In the genomic region with DNA sequence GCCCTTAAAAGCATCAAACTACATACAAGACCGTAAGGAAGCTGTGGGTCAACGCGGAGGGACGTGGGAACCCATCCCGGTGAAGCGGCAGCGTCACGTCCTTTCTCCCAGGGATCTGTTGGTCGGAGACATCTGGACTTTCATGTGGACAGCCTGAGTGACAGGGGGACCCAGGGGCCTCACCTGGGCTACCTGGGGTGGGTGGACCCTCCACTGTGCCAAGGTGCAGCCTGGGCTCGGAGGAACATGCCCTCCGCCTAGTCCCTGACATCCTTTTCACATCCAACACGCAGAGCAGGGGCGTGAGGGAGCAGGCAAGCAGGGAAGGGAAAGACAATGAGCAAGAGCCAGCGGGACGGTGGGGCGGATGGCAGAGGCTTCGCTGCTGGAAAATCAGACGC, we compare ENCODE assay signal across 19 cellular contexts. TPM values are rescaled to one million over a fixed set of nuclear protein-coding genes. Genes with fewer than 3 reads are reported as not detected.
DNase-seq lines count a peak whose midpoint lies in the region; ATAC-seq, FAIRE-seq and TF ChIP-seq lines count a peak whose summit lies in the region.
"Had no signal": no experiment of that assay in that cellular context is flagged by ENCODE, and none has a peak within 500 bp of the region (broad histone marks: within the 10 kb centered on the region; RNA-seq: fewer than 3 reads in every experiment).

No MANE protein-coding gene starts in this region.

- H3T11ph ChIP-seq in H9 (ENCODE audit: low read length) = no peak overlapping the region

- POLR2A ChIA-PET in K562 (lab: Yijun Ruan, JAX) (interaction anchor here (0.6 kb wide), 2 partner anchors 11 to 215 kb away, joined by 3 read pairs; no protein-coding TSS in a partner anchor), RWPE1 (lab: Yijun Ruan, JAX; ENCODE audit: low non-redundant PET) (no interaction called here)

- H3K18ac ChIP-seq in H9 (ENCODE audit: insufficient read length, low read depth, low read length) = no peak overlapping the region

- peak overlapping the region in 1 of 2 experiments; percentile 45; a peak in 3 of 5 replicates for H3K4me3 Mint-ChIP-seq in H9

- H3K36me3 ChIP-seq in K562 (ENCODE audit: control insufficient read depth, insufficient read depth, low read length) (no peaks in the 10 kb centered on the region), sigmoid colon (peaks cover 0 to 5% (median 0%) of the 10 kb centered on the region in 4 donors), stomach (peaks cover 0 to 8% (median 2%) of the 10 kb centered on the region in 4 donors)

- no TSS peak for BruUV-seq in K562 (replicated peaks; lab: Mats Ljungman, UMichigan)

- H2BK120ac ChIP-seq in H9 (ENCODE audit: low read depth, low read length, poor library complexity, severe bottlenecking) = no peak overlapping the region

- ATAC-seq in K562 = no peak
- ATAC-seq: HepG2, Panc1 had no signal

- in situ Hi-C loops in K562 (cut with MboI) = no loop called here

- H2BK12ac ChIP-seq in H9 (ENCODE audit: insufficient read length, low read depth, low read length) = no peak overlapping the region

- intact Hi-C loops in K562 (cut with micrococcal nuclease) = no loop called here
- intact Hi-C loops in sigmoid colon (cut with DNase I) = no loop called here
- intact Hi-C loops in stomach (cut with DNase I; ENCODE audit: low total_unique reads) = no loop called here

- H3K14ac ChIP-seq in H9 (ENCODE audit: insufficient read depth, low read length) = no peak overlapping the region

- H3K56ac ChIP-seq in H9 (ENCODE audit: insufficient read length, low read depth, low read length) = no peak overlapping the region

- no peak overlapping the region for H3K4ac ChIP-seq in H9 (ENCODE audit: low read depth, low read length)

- H3K9me3 ChIP-seq in H9 (ENCODE audit: control insufficient read depth, low read depth, low read length) (peaks cover 8% of the 10 kb centered on the region), K562 (replicated peaks; ENCODE audit: control insufficient read depth, insufficient read depth, low read depth, low read length) (peaks cover 9% of the 10 kb centered on the region), sigmoid colon (no peaks in the 10 kb centered on the region), stomach (peaks cover 0 to 4% (median 0%) of the 10 kb centered on the region in 4 donors)

- H2BK20ac ChIP-seq in H9 (ENCODE audit: low read depth, low read length, poor library complexity, severe bottlenecking) = no peak overlapping the region

- H4K5ac ChIP-seq in H9 (ENCODE audit: insufficient read length, low read depth, low read length) = no peak overlapping the region

- FAIRE-seq in K562 (lab: Jason Lieb, UNC) = no peak
- FAIRE-seq: HepG2 had no signal

- H3K27ac Mint-ChIP-seq in H9 = no peak overlapping the region

- peaks cover 29 to 42% of the 10 kb centered on the region in 2 experiments for H3K4me1 Mint-ChIP-seq in H9

- CTCF ChIA-PET in K562 (lab: Yijun Ruan, JAX; ENCODE audit: low intra/inter-chr PET ratio) (no interaction called here), RWPE1 (lab: Yijun Ruan, JAX) (no interaction called here)

- no peak overlapping the region for H4K91ac ChIP-seq in H9 (ENCODE audit: insufficient read length, low read depth, low read length)

- H3K36me3 Mint-ChIP-seq in H9 (ENCODE audit: insufficient read depth in 1 of 3, low read depth in 3 of 3) = peaks cover 18 to 24% (median 18%) of the 10 kb centered on the region in 3 experiments

- no CpG with 5 or more reads among the region's 18 CpGs for WGBS in H9 (ENCODE audit: extremely low coverage, insufficient read length, low lambda C conversion rate)
- 87% methylated on average over 17 of the region's 18 CpGs for WGBS in K562 (ENCODE audit: insufficient coverage, low coverage, missing lambda C conversion rate)
- 96 to 97% methylated on average over 18 of the region's 18 CpGs for WGBS in sigmoid colon, 2 donors
- 91 to 96% (median 93%) methylated on average over 18 of the region's 18 CpGs for WGBS in stomach, 5 donors

- H3K27ac ChIP-seq in H9 (ENCODE audit: insufficient read length, low read depth, low read length) (no peak overlapping the region), K562 (ENCODE audit: extremely low read depth, low read depth, low read length) (no peak overlapping the region), sigmoid colon (no peak overlapping the region), RWPE1 (no peak overlapping the region), stomach (no peak overlapping the region)

- H2AFZ ChIP-seq in H9 (ENCODE audit: low read length) = no peak overlapping the region
- no peak overlapping the region for H2AFZ ChIP-seq in K562 (ENCODE audit: low read depth, low read length)

- H3K9me1 ChIP-seq in K562 (ENCODE audit: control insufficient read depth, insufficient read depth, low read length) = no peaks in the 10 kb centered on the region

- H4K20me1 ChIP-seq in H9 (ENCODE audit: control insufficient read depth, insufficient read depth, insufficient read length) (no peaks in the 10 kb centered on the region), K562 (replicated peaks; ENCODE audit: control insufficient read depth, insufficient read depth, low read length) (no peaks in the 10 kb centered on the region)

- no peak for TF ChIP-seq RAD21 in K562 (CRISPR knock-in tag; conservative IDR thresholded peaks at IDR 0.05 in 1 of 2, IDR thresholded peaks at IDR 0.05 in 1 of 2)

- H2AK5ac ChIP-seq in H9 (ENCODE audit: insufficient read length, low read length) = no peak overlapping the region

- H3K79me2 ChIP-seq in H9 (ENCODE audit: insufficient read depth, low read length) (no peaks in the 10 kb centered on the region), K562 (ENCODE audit: control insufficient read depth, insufficient read depth, low read length) (no peaks in the 10 kb centered on the region)

- H3K23me2 ChIP-seq in H9 (ENCODE audit: insufficient read length, low read depth, low read length, poor library complexity, severe bottlenecking) = peaks cover 5% of the 10 kb centered on the region

- no peaks in the 10 kb centered on the region for H3K79me1 ChIP-seq in H9 (ENCODE audit: insufficient read depth, low read depth, low read length, poor library complexity, severe bottlenecking)

- no peak overlapping the region for H2BK15ac ChIP-seq in H9 (ENCODE audit: low read depth, low read length)

- H3K9me3 Mint-ChIP-seq in H9 = peaks cover 22 to 34% of the 10 kb centered on the region in 2 experiments

- H3K27me3 ChIP-seq in H9 (ENCODE audit: insufficient read depth, low read length) = peaks cover 10% of the 10 kb centered on the region; the same call in 1 of the 2 replicates
- peaks cover 0 to 10% of the 10 kb centered on the region in 2 experiments; a peak in 2 of 5 replicates for H3K27me3 ChIP-seq in K562 (ENCODE audit: control insufficient read depth in 2 of 2, insufficient read depth in 2 of 2, low read length in 2 of 2)
- H3K27me3 ChIP-seq in sigmoid colon = peaks cover 13 to 60% (median 41%) of the 10 kb centered on the region in 3 donors
- H3K27me3 ChIP-seq in stomach = peaks cover 0 to 50% (median 11%) of the 10 kb centered on the region in 3 donors

- no peak overlapping the region for H3K23ac ChIP-seq in H9 (ENCODE audit: insufficient read length, low read depth, low read length)

- no peak overlapping the region for H4K8ac ChIP-seq in H9 (replicated peaks; ENCODE audit: insufficient read length, low read depth, low read length)

- H3K27me3 Mint-ChIP-seq in H9 (ENCODE audit: low read depth) = peaks cover 97% of the 10 kb centered on the region

- TF ChIP-seq POLR2A in K562 (conservative IDR thresholded peaks at IDR 0.05) = no peak
- no peak for TF ChIP-seq POLR2A in sigmoid colon (IDR thresholded peaks at IDR 0.05)
- TF ChIP-seq POLR2A in stomach (IDR thresholded peaks at IDR 0.05) = no peak

- H3K4me1 ChIP-seq in H9 (ENCODE audit: insufficient read depth, low read length) = peaks cover 4% of the 10 kb centered on the region; the same call in 1 of the 2 replicates
- peaks cover 3 to 27% of the 10 kb centered on the region in 2 experiments; a peak in 3 of 5 replicates for H3K4me1 ChIP-seq in K562 (replicated peaks in 1 of 2; ENCODE audit: control insufficient read depth in 2 of 2, insufficient read depth in 2 of 2, low read length in 2 of 2)
- H3K4me1 ChIP-seq in sigmoid colon = no peaks in the 10 kb centered on the region
- H3K4me1 ChIP-seq in stomach = peaks cover 0 to 5% (median 0%) of the 10 kb centered on the region in 4 donors

- TF ChIP-seq EP300 in K562 (IDR thresholded peaks at IDR 0.05; ENCODE audit: low read length) (no peak), sigmoid colon (IDR thresholded peaks at IDR 0.05) (no peak), stomach (IDR thresholded peaks at IDR 0.05) (no peak)

- H3K9ac ChIP-seq in H9 (ENCODE audit: extremely low read depth, insufficient read length, low read length) (no peak overlapping the region), K562 (ENCODE audit: insufficient read depth in 1 of 2, low read depth in 2 of 2, low read length in 2 of 2) (no peak overlapping the region)

- DNase-seq in H9 (peak; percentile 26), K562 (ENCODE audit: extremely low read depth in 1 of 4, low spot score in 3 of 4) (no peak), myocyte (ENCODE audit: low read depth) (peak; percentile 9), sigmoid colon (peak; percentile 58), NCI-H510A treated with DMSO at 0.1 percent for 48 hours (lab: John Stamatoyannopoulos, UW) (no peak), RWPE1 (ENCODE audit: low spot score) (no peak), stomach (no peak), GM19240 (ENCODE audit: insufficient read length, low spot score) (no peak)
- DNase-seq: GOT3, Karpas-422, MM.1S, NCI-H1105, NCI-H1694 treated with DMSO at 0.1 percent for 48 hours, NCI-H446 treated with DMSO at 0.1 percent for 48 hours, NCI-H82, SHP77 treated with DMSO at 0.1 percent for 48 hours had no signal

- no peak overlapping the region for H2BK5ac ChIP-seq in H9 (ENCODE audit: insufficient read length, low read length)

- no peak overlapping the region for H3K4me2 ChIP-seq in H9 (ENCODE audit: insufficient read depth, insufficient read length, low read length)
- no peak overlapping the region for H3K4me2 ChIP-seq in K562 (ENCODE audit: insufficient read depth, low read length)

- TF ChIP-seq CTCF in H9 (conservative IDR thresholded peaks at IDR 0.05) (no peak), K562 (IDR thresholded peaks at IDR 0.05 in 2 of 3, conservative IDR thresholded peaks at IDR 0.05 in 1 of 3; ENCODE audit: insufficient read depth in 2 of 3, low read depth in 1 of 3, low read length in 3 of 3) (no peak), sigmoid colon (IDR thresholded peaks at IDR 0.05) (no peak), RWPE1 (conservative IDR thresholded peaks at IDR 0.05; ENCODE audit: low read depth) (no peak), stomach (IDR thresholded peaks at IDR 0.05) (no peak)

- H3K4me3 ChIP-seq in K562 = no peak overlapping the region
- H3K4me3 ChIP-seq in sigmoid colon = no peak overlapping the region
- no peak overlapping the region for H3K4me3 ChIP-seq in stomach

RNA-seq across cellular contexts. Expression of a gene that starts 13.8 kb away (rescaled TPM):
- total RNA-seq in H9 (2021) (9.5 and 10.5 TPM in 2 replicates), K562 (2014; rRNA removed) (0.23 and 0.33 TPM in 2 replicates), K562 (2014; rRNA removed; fragmentation: Illumina TruSeq; extraction: Trizol) (not detected in 2 replicates), K562 (2015; rRNA removed; fragmentation: Illumina TruSeq; extraction: Trizol) (0.47 TPM in 1 of 2 replicates, not detected in the other), K562 (2021) (0.31 and 0.82 TPM in 2 replicates), myocyte (1.5 and 3.0 TPM in 2 replicates), sigmoid colon (1 to 10 TPM in 2 of 4 donors, under 1 TPM in 1, not detected in 1; 0.36 to 7.1 (median 1.2) TPM), stomach (under 1 TPM in 3 of 5 donors, not detected in 2; 0.55 to 0.87 (median 0.58) TPM)
- 0.49 TPM in 1 of 2 replicates, not detected in the other for total RNA-seq in K562 (2011; cell fraction: chromatin; rRNA removed; ENCODE audit: low replicate concordance)
- 0.39 TPM in 1 of 2 replicates, not detected in the other for total RNA-seq in K562 (2011; cell fraction: nucleolus; rRNA removed)
- not detected in 2 replicates for total RNA-seq in K562 (2011; cell fraction: nucleoplasm; rRNA removed)
- polyA plus RNA-seq in K562 (2011; rRNA removed) (0.10 and 0.26 TPM in 2 replicates), K562 (2014; fragmentation: Illumina TruSeq; extraction: Trizol) (0.57 and 0.59 TPM in 2 replicates), K562 (2014; fragmentation: Nextera tagmentation; extraction: Ambion mirVana) (under 1 TPM in 1 of 2 experiments, not detected in 1; 0.13 TPM), K562 (2014; rRNA removed) (0.16 and 0.17 TPM in 2 replicates), sigmoid colon (1 to 10 TPM in 2 of 3 donors, not detected in 1; 1.6 to 2.8 TPM), stomach (1 to 10 TPM; 1.9 to 3.1 (median 2.1) TPM)
- 0.59 and 0.78 TPM in 2 replicates for polyA plus RNA-seq in K562 (2011; cell fraction: cytosol; rRNA removed)
- polyA plus RNA-seq in K562 (2011; cell fraction: nucleus; rRNA removed) = 0.22 and 0.38 TPM in 2 replicates
- 0.49 and 0.83 TPM in 2 replicates for polyA plus RNA-seq in K562 (2012)
- not detected in 2 replicates for polyA minus RNA-seq in K562 (2011; rRNA and poly(A)+ RNA removed)
- 1.4 TPM in 1 of 2 replicates, not detected in the other for polyA minus RNA-seq in K562 (2011; cell fraction: cytosol; rRNA and poly(A)+ RNA removed)
- 0.27 TPM in 1 of 2 replicates, not detected in the other for polyA minus RNA-seq in K562 (2011; cell fraction: nucleus; rRNA and poly(A)+ RNA removed)
- polyA plus RNA-seq in myocyte (2012) = 1.9 TPM
- total RNA-seq: HepG2 had no signal
- polyA plus RNA-seq: HepG2 had no signal

RNA-seq across cellular contexts. Expression of a gene that starts 14.1 kb away (rescaled TPM):
- 109 and 110 TPM in 2 replicates for total RNA-seq in H9 (2021)
- total RNA-seq in K562 (2011; cell fraction: chromatin; rRNA removed; ENCODE audit: low replicate concordance) = 22.6 and 40.4 TPM in 2 replicates
- 43.2 and 45.7 TPM in 2 replicates for total RNA-seq in K562 (2011; cell fraction: nucleolus; rRNA removed)
- total RNA-seq in K562 (2011; cell fraction: nucleoplasm; rRNA removed) = 27.7 and 40.1 TPM in 2 replicates
- total RNA-seq in K562 (2014; rRNA removed) = 40.4 and 48.9 TPM in 2 replicates
- total RNA-seq in K562 (2014; rRNA removed; fragmentation: Illumina TruSeq; extraction: Trizol) = 6.1 and 7.4 TPM in 2 replicates
- total RNA-seq in K562 (2015; rRNA removed; fragmentation: Illumina TruSeq; extraction: Trizol) = 25.2 and 25.8 TPM in 2 replicates
- total RNA-seq in K562 (2021) = 42.5 and 46.0 TPM in 2 replicates
- polyA plus RNA-seq in K562 (2011; rRNA removed) = 12.4 and 13.7 TPM in 2 replicates
- polyA plus RNA-seq in K562 (2011; cell fraction: cytosol; rRNA removed) = 18.3 and 54.3 TPM in 2 replicates
- polyA plus RNA-seq in K562 (2011; cell fraction: nucleus; rRNA removed) = 13.8 and 24.8 TPM in 2 replicates
- 37.9 TPM in 2 replicates for polyA plus RNA-seq in K562 (2012)
- polyA plus RNA-seq in K562 (2014; fragmentation: Illumina TruSeq; extraction: Trizol) = 13.1 and 27.3 TPM in 2 replicates
- 1 to 10 TPM; 1.4 to 2.9 TPM for polyA plus RNA-seq in K562 (2014; fragmentation: Nextera tagmentation; extraction: Ambion mirVana)
- 34.5 and 38.2 TPM in 2 replicates for polyA plus RNA-seq in K562 (2014; rRNA removed)
- 1.9 and 3.7 TPM in 2 replicates for polyA minus RNA-seq in K562 (2011; rRNA and poly(A)+ RNA removed)
- 14.7 and 15.0 TPM in 2 replicates for polyA minus RNA-seq in K562 (2011; cell fraction: cytosol; rRNA and poly(A)+ RNA removed)
- polyA minus RNA-seq in K562 (2011; cell fraction: nucleus; rRNA and poly(A)+ RNA removed) = 6.4 and 6.7 TPM in 2 replicates
- 207 and 210 TPM in 2 replicates for total RNA-seq in myocyte
- 162 TPM for polyA plus RNA-seq in myocyte (2012)
- 10 to 100 TPM; 38.5 to 48.5 (median 42.3) TPM for total RNA-seq in sigmoid colon
- 100 to 1,000 TPM in 1 of 3 donors, 10 to 100 TPM in 2; 34.2 to 140 (median 41.8) TPM for polyA plus RNA-seq in sigmoid colon
- total RNA-seq in stomach = 100 to 1,000 TPM in 1 of 5 donors, 10 to 100 TPM in 4; 30.8 to 284 (median 61.5) TPM
- polyA plus RNA-seq in stomach = 10 to 100 TPM; 33.5 to 63.2 (median 53.7) TPM
- total RNA-seq: HepG2 had no signal
- polyA plus RNA-seq: HepG2 had no signal

RNA-seq across cellular contexts. Expression of a gene that starts 20.6 kb away (rescaled TPM):
- total RNA-seq in H9 (2021) = 5.0 and 5.4 TPM in 2 replicates
- total RNA-seq in K562 (2011; cell fraction: chromatin; rRNA removed; ENCODE audit: low replicate concordance) = 2.5 TPM in 1 of 2 replicates, not detected in the other
- 1.2 and 1.8 TPM in 2 replicates for total RNA-seq in K562 (2011; cell fraction: nucleolus; rRNA removed)
- total RNA-seq in K562 (2011; cell fraction: nucleoplasm; rRNA removed) = 3.2 and 4.7 TPM in 2 replicates
- 12.0 and 15.5 TPM in 2 replicates for total RNA-seq in K562 (2014; rRNA removed)
- total RNA-seq in K562 (2014; rRNA removed; fragmentation: Illumina TruSeq; extraction: Trizol) = 0.55 and 0.61 TPM in 2 replicates
- 3.1 and 4.5 TPM in 2 replicates for total RNA-seq in K562 (2015; rRNA removed; fragmentation: Illumina TruSeq; extraction: Trizol)
- total RNA-seq in K562 (2021) = 13.6 and 17.8 TPM in 2 replicates
- 3.3 and 3.8 TPM in 2 replicates for polyA plus RNA-seq in K562 (2011; rRNA removed)
- polyA plus RNA-seq in K562 (2011; cell fraction: cytosol; rRNA removed) = 7.6 and 42.8 TPM in 2 replicates
- polyA plus RNA-seq in K562 (2011; cell fraction: nucleus; rRNA removed) = 3.9 and 12.6 TPM in 2 replicates
- polyA plus RNA-seq in K562 (2012) = 10.4 and 14.8 TPM in 2 replicates
- polyA plus RNA-seq in K562 (2014; fragmentation: Illumina TruSeq; extraction: Trizol) = 1.3 and 3.3 TPM in 2 replicates
- polyA plus RNA-seq in K562 (2014; fragmentation: Nextera tagmentation; extraction: Ambion mirVana) = under 1 TPM; 0.06 to 0.95 TPM
- 12.5 and 14.4 TPM in 2 replicates for polyA plus RNA-seq in K562 (2014; rRNA removed)
- 0.32 and 0.66 TPM in 2 replicates for polyA minus RNA-seq in K562 (2011; rRNA and poly(A)+ RNA removed)
- polyA minus RNA-seq in K562 (2011; cell fraction: cytosol; rRNA and poly(A)+ RNA removed) = 4.2 and 5.2 TPM in 2 replicates
- polyA minus RNA-seq in K562 (2011; cell fraction: nucleus; rRNA and poly(A)+ RNA removed) = 1.8 and 3.6 TPM in 2 replicates
- 29.8 and 39.9 TPM in 2 replicates for total RNA-seq in myocyte
- polyA plus RNA-seq in myocyte (2012) = 68.9 TPM
- 10 to 100 TPM; 23.5 to 47.9 (median 33.7) TPM for total RNA-seq in sigmoid colon
- polyA plus RNA-seq in sigmoid colon = 10 to 100 TPM; 55.3 to 85.1 (median 65.7) TPM
- total RNA-seq in stomach = 10 to 100 TPM in 3 of 5 donors, 1 to 10 TPM in 1, not detected in 1; 9.9 to 61.0 (median 14.5) TPM
- 10 to 100 TPM; 68.4 to 79.4 (median 68.5) TPM for polyA plus RNA-seq in stomach

RNA-seq across cellular contexts. Expression of a gene that starts 23.3 kb away (rescaled TPM):
- total RNA-seq in H9 (2021) (not detected in 2 replicates), K562 (2014; rRNA removed) (not detected in 2 replicates), K562 (2014; rRNA removed; fragmentation: Illumina TruSeq; extraction: Trizol) (not detected in 2 replicates), K562 (2015; rRNA removed; fragmentation: Illumina TruSeq; extraction: Trizol) (not detected in 2 replicates), K562 (2021) (not detected in 2 replicates), myocyte (not detected in 2 replicates), sigmoid colon (not detected), stomach (not detected)
- total RNA-seq in K562 (2011; cell fraction: chromatin; rRNA removed; ENCODE audit: low replicate concordance) = not detected in 2 replicates
- not detected in 2 replicates for total RNA-seq in K562 (2011; cell fraction: nucleolus; rRNA removed)
- total RNA-seq in K562 (2011; cell fraction: nucleoplasm; rRNA removed) = not detected in 2 replicates
- polyA plus RNA-seq in K562 (2011; rRNA removed) (not detected in 2 replicates), K562 (2014; fragmentation: Illumina TruSeq; extraction: Trizol) (not detected in 2 replicates), K562 (2014; fragmentation: Nextera tagmentation; extraction: Ambion mirVana) (not detected), K562 (2014; rRNA removed) (not detected in 2 replicates), sigmoid colon (not detected), stomach (not detected)
- not detected in 2 replicates for polyA plus RNA-seq in K562 (2011; cell fraction: cytosol; rRNA removed)
- polyA plus RNA-seq in K562 (2011; cell fraction: nucleus; rRNA removed) = not detected in 2 replicates
- polyA plus RNA-seq in K562 (2012) = 0.39 and 0.40 TPM in 2 replicates
- polyA minus RNA-seq in K562 (2011; rRNA and poly(A)+ RNA removed) = not detected in 2 replicates
- polyA minus RNA-seq in K562 (2011; cell fraction: cytosol; rRNA and poly(A)+ RNA removed) = not detected in 2 replicates
- not detected in 2 replicates for polyA minus RNA-seq in K562 (2011; cell fraction: nucleus; rRNA and poly(A)+ RNA removed)
- 0.45 TPM for polyA plus RNA-seq in myocyte (2012)
- polyA plus RNA-seq: BJ had no signal

RNA-seq across cellular contexts. Expression of a gene that starts 57.7 kb away (rescaled TPM):
- 3.8 and 4.9 TPM in 2 replicates for total RNA-seq in H9 (2021)
- total RNA-seq in K562 (2011; cell fraction: chromatin; rRNA removed; ENCODE audit: low replicate concordance) = 0.30 and 0.67 TPM in 2 replicates
- not detected in 2 replicates for total RNA-seq in K562 (2011; cell fraction: nucleolus; rRNA removed)
- not detected in 2 replicates for total RNA-seq in K562 (2011; cell fraction: nucleoplasm; rRNA removed)
- not detected in 2 replicates for total RNA-seq in K562 (2014; rRNA removed)
- total RNA-seq in K562 (2014; rRNA removed; fragmentation: Illumina TruSeq; extraction: Trizol) = not detected in 2 replicates
- total RNA-seq in K562 (2015; rRNA removed; fragmentation: Illumina TruSeq; extraction: Trizol) = not detected in 2 replicates
- total RNA-seq in K562 (2021) = 0.04 TPM in 1 of 2 replicates, not detected in the other
- polyA plus RNA-seq in K562 (2011; rRNA removed) = 0.14 and 0.19 TPM in 2 replicates
- 0.06 and 0.07 TPM in 2 replicates for polyA plus RNA-seq in K562 (2011; cell fraction: cytosol; rRNA removed)
- 0.31 and 0.60 TPM in 2 replicates for polyA plus RNA-seq in K562 (2011; cell fraction: nucleus; rRNA removed)
- polyA plus RNA-seq in K562 (2012) = 0.01 TPM in 1 of 2 replicates, not detected in the other
- polyA plus RNA-seq in K562 (2014; fragmentation: Illumina TruSeq; extraction: Trizol) = not detected in 2 replicates
- polyA plus RNA-seq in K562 (2014; fragmentation: Nextera tagmentation; extraction: Ambion mirVana) = not detected
- 0.01 TPM in 1 of 2 replicates, not detected in the other for polyA plus RNA-seq in K562 (2014; rRNA removed)
- polyA minus RNA-seq in K562 (2011; rRNA and poly(A)+ RNA removed) = 0.06 TPM in 1 of 2 replicates, not detected in the other
- polyA minus RNA-seq in K562 (2011; cell fraction: cytosol; rRNA and poly(A)+ RNA removed) = not detected in 2 replicates
- 0.22 TPM in 1 of 2 replicates, not detected in the other for polyA minus RNA-seq in K562 (2011; cell fraction: nucleus; rRNA and poly(A)+ RNA removed)
- total RNA-seq in myocyte = 65.8 and 124 TPM in 2 replicates
- polyA plus RNA-seq in myocyte (2012) = 10.1 TPM
- total RNA-seq in sigmoid colon = not detected
- under 1 TPM in 1 of 3 donors, not detected in 2; 0.95 TPM for polyA plus RNA-seq in sigmoid colon
- not detected for total RNA-seq in stomach
- under 1 TPM in 2 of 3 donors, not detected in 1; 0.10 to 0.31 TPM for polyA plus RNA-seq in stomach
- total RNA-seq: HepG2 had no signal
- polyA plus RNA-seq: BJ, HepG2 had no signal

Comparison
In these comparisons a context has a peak if more than half of its experiments do, and no peak if none do; other contexts are left out.
1. DNase-seq: peak in H9 (single experiment), myocyte (single experiment) and sigmoid colon (single experiment); none in K562 (0 of 4), NCI-H510A treated with DMSO at 0.1 percent for 48 hours (single experiment), RWPE1 (single experiment), stomach (single experiment) and GM19240 (single experiment).